Comparison of ENCODE assay signal across 26 cellular contexts in genomic region chrX:110060317-110060716, GRCh38.
"Had no signal": no experiment of that assay in that cellular context is flagged by ENCODE, and none has a peak within 500 bp of the region (broad histone marks: within the 10 kb centered on the region; RNA-seq: fewer than 3 reads in every experiment).

No MANE protein-coding gene starts in this region.

- H3K27me3 Mint-ChIP-seq: activated CD4-positive, alpha-beta memory T cell treated with anti-CD3 and anti-CD28 coated beads for 36 hours; activated CD4-positive, alpha-beta T cell treated with anti-CD3 and anti-CD28 coated beads for 36 hours; activated CD4-positive, alpha-beta T cell treated with anti-CD3 and anti-CD28 coated beads, Interleukin-2, amount 10 ng/mL, durations not matched to agents 24 days and 14 days; activated naive CD4-positive, alpha-beta T cell treated with anti-CD3 and anti-CD28 coated beads, Interleukin-2, amount 50 U/mL, for 24 hours; activated naive CD8-positive, alpha-beta T cell treated with anti-CD3 and anti-CD28 coated beads for 36 hours; activated naive CD8-positive, alpha-beta T cell treated with anti-CD3 and anti-CD28 coated beads, Interleukin-2, amount 50 U/mL, for 24 hours; activated T-helper 17 cell treated with anti-CD3 and anti-CD28 coated beads, Interleukin-2, amount 50 U/mL, for 72 hours had no signal

- H3K4me3 ChIP-seq: adrenal gland, body of pancreas, colonic mucosa, esophagus squamous epithelium had no signal

- H3K36me3 Mint-ChIP-seq: activated CD4-positive, alpha-beta memory T cell treated with anti-CD3 and anti-CD28 coated beads for 36 hours had no signal

- H3K4me1 Mint-ChIP-seq: activated T-helper 17 cell treated with anti-CD3 and anti-CD28 coated beads, Interleukin-2, amount 50 U/mL, for 72 hours had no signal

- FAIRE-seq: endometrium had no signal

- H3K4me1 ChIP-seq: colonic mucosa had no signal

- H3K27me3 ChIP-seq: adrenal gland, body of pancreas, colonic mucosa, esophagus squamous epithelium had no signal

- H3K36me3 ChIP-seq: adrenal gland, colonic mucosa, esophagus squamous epithelium had no signal

- H3K4me3 Mint-ChIP-seq: activated CD4-positive, alpha-beta memory T cell treated with anti-CD3 and anti-CD28 coated beads for 36 hours; activated CD4-positive, alpha-beta T cell treated with anti-CD3 and anti-CD28 coated beads for 36 hours; activated CD4-positive, alpha-beta T cell treated with anti-CD3 and anti-CD28 coated beads, Interleukin-2, amount 10 ng/mL, durations not matched to agents 24 days and 14 days; activated naive CD4-positive, alpha-beta T cell treated with anti-CD3 and anti-CD28 coated beads for 36 hours; activated naive CD4-positive, alpha-beta T cell treated with anti-CD3 and anti-CD28 coated beads, Interleukin-2, amount 50 U/mL, for 24 hours; activated naive CD8-positive, alpha-beta T cell treated with anti-CD3 and anti-CD28 coated beads for 36 hours; activated naive CD8-positive, alpha-beta T cell treated with anti-CD3 and anti-CD28 coated beads, Interleukin-2, amount 50 U/mL, for 24 hours; activated T-cell treated with anti-CD3 and anti-CD28 coated beads, Interleukin-2, amount 50 U/mL, for 24 hours; activated T-helper 17 cell treated with anti-CD3 and anti-CD28 coated beads, Interleukin-2, amount 50 U/mL, for 72 hours had no signal

- H3K27ac Mint-ChIP-seq: activated CD4-positive, alpha-beta memory T cell treated with anti-CD3 and anti-CD28 coated beads for 36 hours; activated CD4-positive, alpha-beta T cell treated with anti-CD3 and anti-CD28 coated beads for 36 hours; activated CD4-positive, alpha-beta T cell treated with anti-CD3 and anti-CD28 coated beads, Interleukin-2, amount 10 ng/mL, durations not matched to agents 24 days and 14 days; activated naive CD4-positive, alpha-beta T cell treated with anti-CD3 and anti-CD28 coated beads for 36 hours; activated naive CD4-positive, alpha-beta T cell treated with anti-CD3 and anti-CD28 coated beads, Interleukin-2, amount 50 U/mL, for 24 hours; activated naive CD8-positive, alpha-beta T cell treated with anti-CD3 and anti-CD28 coated beads for 36 hours; activated naive CD8-positive, alpha-beta T cell treated with anti-CD3 and anti-CD28 coated beads, Interleukin-2, amount 50 U/mL, for 24 hours; activated T-cell treated with anti-CD3 and anti-CD28 coated beads, Interleukin-2, amount 50 U/mL, for 24 hours; activated T-helper 17 cell treated with anti-CD3 and anti-CD28 coated beads, Interleukin-2, amount 50 U/mL, for 72 hours had no signal

- ATAC-seq: activated CD4-positive, alpha-beta T cell treated with anti-CD3 and anti-CD28 coated beads for 36 hours; activated naive CD8-positive, alpha-beta T cell treated with anti-CD3 and anti-CD28 coated beads, Interleukin-2, amount 50 U/mL, for 24 hours; activated T-helper 17 cell treated with anti-CD3 and anti-CD28 coated beads, Interleukin-2, amount 50 U/mL, for 72 hours; body of pancreas had no signal

- H3K9me3 Mint-ChIP-seq: activated naive CD4-positive, alpha-beta T cell treated with anti-CD3 and anti-CD28 coated beads for 36 hours; activated naive CD4-positive, alpha-beta T cell treated with anti-CD3 and anti-CD28 coated beads, Interleukin-2, amount 50 U/mL, for 24 hours; activated naive CD8-positive, alpha-beta T cell treated with anti-CD3 and anti-CD28 coated beads, Interleukin-2, amount 50 U/mL, for 24 hours; activated T-cell treated with anti-CD3 and anti-CD28 coated beads, Interleukin-2, amount 50 U/mL, for 24 hours; activated T-helper 17 cell treated with anti-CD3 and anti-CD28 coated beads, Interleukin-2, amount 50 U/mL, for 72 hours had no signal

- DNase-seq: activated CD4-positive, alpha-beta memory T cell treated with anti-CD3 and anti-CD28 coated beads for 36 hours; activated CD4-positive, alpha-beta T cell treated with anti-CD3 and anti-CD28 coated beads for 36 hours; activated CD4-positive, alpha-beta T cell treated with anti-CD3 and anti-CD28 coated beads, Interleukin-2, amount 10 ng/mL, durations not matched to agents 24 days and 14 days; activated CD4-positive, CD25-positive, alpha-beta regulatory T cell; activated CD4-positive, CD25-positive, alpha-beta regulatory T cell treated with anti-CD3 and anti-CD28 coated beads, Interleukin-2, amount 50 U/mL, for 72 hours; activated CD8-positive, alpha-beta memory T cell treated with anti-CD3 and anti-CD28 coated beads, Interleukin-2, amount 50 U/mL, for 48 hours; activated effector memory CD4-positive, alpha-beta T cell treated with anti-CD3 and anti-CD28 coated beads, Interleukin-2, amount 50 U/mL, for 16 hours; activated naive CD4-positive, alpha-beta T cell treated with anti-CD3 and anti-CD28 coated beads for 36 hours; activated naive CD8-positive, alpha-beta T cell treated with anti-CD3 and anti-CD28 coated beads for 36 hours; activated naive CD8-positive, alpha-beta T cell treated with anti-CD3 and anti-CD28 coated beads, Interleukin-2, amount 50 U/mL, for 24 hours; activated T-cell treated with anti-CD3 and anti-CD28 coated beads for 4 hours; activated T-cell treated with anti-CD3 and anti-CD28 coated beads, Interleukin-2, amount 50 U/mL, for 24 hours; adrenal gland; amygdala; aorta; body of pancreas; caudate nucleus; colonic mucosa; effector CD8-positive, alpha-beta T cell; esophagus squamous epithelium; head of caudate nucleus; T-helper 2 cell had no signal

- H3K9me3 ChIP-seq: adrenal gland, body of pancreas, colonic mucosa, esophagus squamous epithelium had no signal

- H3K27ac ChIP-seq: adrenal gland, body of pancreas, colonic mucosa, epithelial cell of prostate, esophagus squamous epithelium had no signal
